22 cellular contexts compared by ENCODE assay signal in genomic region chr4:48640225-48640624, GRCh38.
DNase-seq lines count a peak whose midpoint lies in the region; ATAC-seq and TF ChIP-seq lines count a peak whose summit lies in the region.
"Had no signal": no experiment of that assay in that cellular context is flagged by ENCODE, and none has a peak within 500 bp of the region (broad histone marks: within the 10 kb centered on the region; RNA-seq: fewer than 3 reads in every experiment).

No MANE protein-coding gene starts in this region.

- H3K9me3 Mint-ChIP-seq in nephron: no peaks in the 10 kb centered on the region
- H3K9me3 Mint-ChIP-seq: IgD-negative memory B cell had no signal

- H3K27me3 ChIP-seq in heart right ventricle: no peaks in the 10 kb centered on the region

- no peak for ATAC-seq in heart right ventricle
- no peak for ATAC-seq in left cardiac atrium
- no peak for ATAC-seq in GM21619 (IDR thresholded peaks at IDR 0.05; ENCODE audit: unreplicated experiment)

- no peaks in the 10 kb centered on the region for H3K36me3 Mint-ChIP-seq in nephron (ENCODE audit: low read depth)

- peaks cover 23% of the 10 kb centered on the region for H3K4me1 Mint-ChIP-seq in nephron

- peak overlapping the region in 7 of 10 donors; percentile 4 to 66 (median 7) for H3K27ac ChIP-seq in heart right ventricle
- H3K27ac ChIP-seq in caudate nucleus (ENCODE audit: low read depth, low read length): peak overlapping the region; percentile 78
- H3K27ac ChIP-seq in urinary bladder (ENCODE audit: low read depth): peak overlapping the region; percentile 41
- H3K27ac ChIP-seq: C4-2B, PC-9, RWPE1 had no signal

- H3K4me3 Mint-ChIP-seq in nephron: no peak overlapping the region
- H3K4me3 Mint-ChIP-seq: IgD-negative memory B cell had no signal

- H3K4me3 ChIP-seq in heart right ventricle: no peak overlapping the region
- H3K4me3 ChIP-seq in urinary bladder (ENCODE audit: low read depth, low read length): no peak overlapping the region
- H3K4me3 ChIP-seq: PC-9 had no signal

- H3K27me3 Mint-ChIP-seq in nephron (ENCODE audit: low read depth): no peaks in the 10 kb centered on the region
- H3K27me3 Mint-ChIP-seq: IgD-negative memory B cell had no signal

- no peak for DNase-seq in heart right ventricle
- no peak for DNase-seq in left cardiac atrium
- no peak for DNase-seq in caudate nucleus (lab: John Stamatoyannopoulos, UW)
- no peak for DNase-seq in inferior parietal cortex (ENCODE audit: extremely low spot score)
- no peak for DNase-seq in posterior cingulate gyrus
- DNase-seq: EL, GF-D8, Karpas-422, MV-4-11, NCI-H1105 treated with DMSO at 0.1 percent for 48 hours, NCI-H2029 treated with DMSO at 0.1 percent for 48 hours, NCI-H226, NCI-H510A treated with DMSO at 0.1 percent for 48 hours, NCI-H748 treated with DMSO at 0.1 percent for 48 hours, PC-9, SIG-M5 had no signal

- H3K36me3 ChIP-seq in heart right ventricle: no peaks in the 10 kb centered on the region
- no peaks in the 10 kb centered on the region for H3K36me3 ChIP-seq in urinary bladder (ENCODE audit: insufficient read depth)

- H3K9me3 ChIP-seq in heart right ventricle: peaks cover 0 to 6% (median 0%) of the 10 kb centered on the region in 11 donors

- TF ChIP-seq CTCF in heart right ventricle (IDR thresholded peaks at IDR 0.05) (no peak), nephron (IDR thresholded peaks at IDR 0.05; ENCODE audit: unreplicated experiment in 3 of 3) (no peak)

- H3K4me1 ChIP-seq in heart right ventricle (peaks cover 3 to 80% (median 49%) of the 10 kb centered on the region in 9 donors), urinary bladder (ENCODE audit: insufficient read depth) (no peaks in the 10 kb centered on the region)

- intact Hi-C loops in heart right ventricle (cut with DNase I): loop anchor here in 1 of 10 donors (5.0 kb wide), 1 partner anchor 38 kb away; no protein-coding TSS in a partner anchor
- intact Hi-C loops in left cardiac atrium (cut with DNase I): no loop called here
- intact Hi-C loops in posterior cingulate gyrus (cut with DNase I): no loop called here

- peak overlapping the region in 2 of 3 experiments; percentile 7 to 9 for H3K27ac Mint-ChIP-seq in nephron
- H3K27ac Mint-ChIP-seq: IgD-negative memory B cell had no signal

Comparison
In these comparisons a context has a peak if more than half of its experiments do, and no peak if none do; other contexts are left out.
1. H3K27ac ChIP-seq: peak in every context shown above with its lines; median percentile 78 in caudate nucleus; 41 in urinary bladder; 7 in heart right ventricle.